ENCODE assay signal across 20 cellular contexts in the genomic region with DNA sequence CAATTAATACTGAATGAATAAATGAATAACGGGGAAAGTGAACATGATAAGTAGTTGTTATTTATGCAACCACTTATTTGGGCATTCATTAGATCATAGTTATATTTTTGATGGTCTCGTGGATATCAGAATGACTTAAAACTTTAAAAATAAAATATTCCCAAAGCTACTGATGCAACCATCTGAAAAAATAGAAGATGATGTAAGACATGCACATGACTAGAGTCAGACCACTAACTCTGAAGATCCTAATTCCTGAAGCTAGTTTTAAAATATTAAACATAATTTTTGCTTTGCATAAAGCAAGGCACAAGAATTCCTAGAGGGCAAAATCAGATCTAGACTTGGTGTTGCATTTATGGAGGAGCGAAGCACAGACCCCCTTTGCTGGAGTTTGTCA.
DNase-seq lines count a peak whose midpoint lies in the region; ATAC-seq and TF ChIP-seq lines count a peak whose summit lies in the region.
"Had no signal": no experiment of that assay in that cellular context is flagged by ENCODE, and none has a peak within 500 bp of the region (broad histone marks: within the 10 kb centered on the region; RNA-seq: fewer than 3 reads in every experiment).

No MANE protein-coding gene starts in this region.

- no peak overlapping the region for H3K4me2 ChIP-seq in IMR-90 (ENCODE audit: low read depth, low read length)
- H3K4me2 ChIP-seq: GM23338, PC-9 had no signal

- H3K79me1 ChIP-seq in IMR-90 (ENCODE audit: low read depth in 1 of 2, low read length in 2 of 2): peaks cover 23 to 39% of the 10 kb centered on the region in 2 experiments

- H3K4ac ChIP-seq in IMR-90 (ENCODE audit: low read depth, low read length): peak overlapping the region; percentile 87

- intact Hi-C loops in IMR-90 (cut with micrococcal nuclease) (loop anchor here (10.0 kb wide), 3 partner anchors 401 to 921 kb away; no protein-coding TSS in a partner anchor), sigmoid colon (cut with DNase I) (loop anchor here (10.0 kb wide), 1 partner anchor 611 kb away; the partner anchor contains the start of gene IRS1)

- peak overlapping the region; percentile 88; the same call in 2 of the 3 replicates for H2BK15ac ChIP-seq in IMR-90 (ENCODE audit: low read depth, low read length)

- peak overlapping the region; percentile 98 for H3K27ac ChIP-seq in ACC112 (ENCODE audit: low read depth, low read length)
- H3K27ac ChIP-seq in IMR-90 (ENCODE audit: insufficient read depth, low read length): peak overlapping the region; percentile 100; the same call in 1 of the 2 replicates
- H3K27ac ChIP-seq in foreskin keratinocyte: peak overlapping the region; percentile 97
- no peak overlapping the region for H3K27ac ChIP-seq in caudate nucleus (ENCODE audit: low read depth, low read length)
- H3K27ac ChIP-seq in CD8-positive, alpha-beta memory T cell (ENCODE audit: low read depth, low read length): no peak overlapping the region
- H3K27ac ChIP-seq in sigmoid colon: no peak overlapping the region
- H3K27ac ChIP-seq: C4-2B, PC-9, RWPE1 had no signal

- H3K4me3 ChIP-seq in ACC112 (ENCODE audit: low read depth, low read length): peak overlapping the region; percentile 77
- no peak overlapping the region for H3K4me3 ChIP-seq in IMR-90 (ENCODE audit: insufficient read depth, low read depth, low read length)
- H3K4me3 ChIP-seq in CD8-positive, alpha-beta memory T cell (ENCODE audit: low read length): no peak overlapping the region
- no peak overlapping the region for H3K4me3 ChIP-seq in sigmoid colon
- H3K4me3 ChIP-seq: GM23338, PC-9 had no signal

- DNase-seq in IMR-90 (peak; percentile 32), dedifferentiated amniotic fluid mesenchymal stem cell (ENCODE audit: extremely low spot score) (peak; percentile 44), foreskin keratinocyte (no peak), caudate nucleus (lab: John Stamatoyannopoulos, UW) (no peak), sigmoid colon (no peak)
- DNase-seq in CD8-positive, alpha-beta memory T cell: no peak
- DNase-seq: AML-193, GF-D8, KG1, NCI-H1417, NCI-H187, NCI-H2107, NCI-H510A treated with DMSO at 0.1 percent for 48 hours, NCI-H774, PC-9 had no signal

- H2BK20ac ChIP-seq in IMR-90 (ENCODE audit: low read depth, low read length): peak overlapping the region; percentile 96

- H3K14ac ChIP-seq in IMR-90 (replicated peaks; ENCODE audit: low read depth, low read length): peak overlapping the region; percentile 91

- peak overlapping the region; percentile 97; the same call in 1 of the 2 replicates for H3K23ac ChIP-seq in IMR-90 (ENCODE audit: low read depth, low read length)

- H3K9me1 ChIP-seq in IMR-90 (ENCODE audit: insufficient read depth, low read length): no peaks in the 10 kb centered on the region

- CTCF ChIA-PET in IMR-90 (lab: Yijun Ruan, JAX): interaction anchor here (0.5 to 2.2 kb wide), 4 partner anchors 33 to 619 kb away, joined by 3 to 4 read pairs (median 3); no protein-coding TSS in a partner anchor
- CTCF ChIA-PET in CD8-positive, alpha-beta memory T cell (lab: Charles Lee): no interaction called here

- no peak for ATAC-seq in IMR-90 (ENCODE audit: low read depth)
- ATAC-seq in foreskin keratinocyte: no peak
- no peak for ATAC-seq in GM19467 (IDR thresholded peaks at IDR 0.05; ENCODE audit: unreplicated experiment)
- ATAC-seq: GM23338 had no signal

- BruUV-seq in IMR-90 (replicated peaks; lab: Mats Ljungman, UMichigan): no TSS peak

- peaks cover 47% of the 10 kb centered on the region for H3K4me1 ChIP-seq in ACC112 (ENCODE audit: control insufficient read depth, insufficient read depth, low read length, unreplicated experiment)
- peaks cover 29% of the 10 kb centered on the region for H3K4me1 ChIP-seq in IMR-90 (ENCODE audit: control insufficient read depth, insufficient read depth, low read length)
- H3K4me1 ChIP-seq in foreskin keratinocyte: peaks cover 22% of the 10 kb centered on the region
- H3K4me1 ChIP-seq in CD8-positive, alpha-beta memory T cell (ENCODE audit: insufficient read depth, low read length): no peaks in the 10 kb centered on the region
- H3K4me1 ChIP-seq in sigmoid colon: peaks cover 0 to 46% (median 42%) of the 10 kb centered on the region in 4 donors

- peak overlapping the region; percentile 92 for H4K91ac ChIP-seq in IMR-90 (ENCODE audit: insufficient read depth, low read depth, low read length)

- no peak overlapping the region for H2AK9ac ChIP-seq in IMR-90 (replicated peaks; ENCODE audit: low read depth, low read length, poor library complexity)

- in situ Hi-C loops in IMR-90 (cut with MboI; ENCODE audit: low sequenced_read_pairs): loop anchor here (10.0 to 25.0 kb wide), 3 partner anchors 296 to 804 kb away; no protein-coding TSS in a partner anchor

- H3K9me3 Mint-ChIP-seq in CD8-positive, alpha-beta memory T cell: peaks cover 4 to 8% (median 5%) of the 10 kb centered on the region in 5 donors

- H3K9me3 ChIP-seq in IMR-90 (ENCODE audit: control insufficient read depth, insufficient read depth, low read length): peaks cover 13% of the 10 kb centered on the region; the same call in 1 of the 2 replicates
- H3K9me3 ChIP-seq in CD8-positive, alpha-beta memory T cell (ENCODE audit: low read length): no peaks in the 10 kb centered on the region
- peaks cover 0 to under 1% (median 0%) of the 10 kb centered on the region in 4 donors for H3K9me3 ChIP-seq in sigmoid colon

- no peaks in the 10 kb centered on the region for H4K20me1 ChIP-seq in IMR-90 (ENCODE audit: insufficient read depth, low read length)

- TF ChIP-seq CTCF in IMR-90 (conservative IDR thresholded peaks at IDR 0.05; ENCODE audit: low read depth, low read length) (no peak), foreskin keratinocyte (conservative IDR thresholded peaks at IDR 0.05) (no peak), sigmoid colon (IDR thresholded peaks at IDR 0.05) (no peak)

- TF ChIP-seq EP300 in sigmoid colon (IDR thresholded peaks at IDR 0.05): no peak

- H3K9ac ChIP-seq in IMR-90 (ENCODE audit: low read depth, low read length): 0 out of 2 replicates have a peak overlapping the region, but pooled peaks have one; percentile 33

- H4K8ac ChIP-seq in IMR-90 (ENCODE audit: low read depth in 2 of 2, low read length in 2 of 2): peak overlapping the region; percentile 92 to 94

- H2BK5ac ChIP-seq in IMR-90 (ENCODE audit: low read depth, low read length, poor library complexity, severe bottlenecking): peak overlapping the region; percentile 100

- H3K27ac Mint-ChIP-seq in CD8-positive, alpha-beta memory T cell: no peak overlapping the region
- H3K27ac Mint-ChIP-seq: GM23338 had no signal

- H3K36me3 ChIP-seq in ACC112 (ENCODE audit: insufficient read depth, low read length) (peaks cover 17% of the 10 kb centered on the region), IMR-90 (ENCODE audit: control insufficient read depth, insufficient read depth, low read length) (no peaks in the 10 kb centered on the region; the same call in 1 of the 2 replicates), sigmoid colon (no peaks in the 10 kb centered on the region)
- no peaks in the 10 kb centered on the region for H3K36me3 ChIP-seq in CD8-positive, alpha-beta memory T cell (ENCODE audit: insufficient read depth, low read length)

- H2AFZ ChIP-seq in ACC112 (ENCODE audit: low read length, unreplicated experiment): no peak overlapping the region
- H2AFZ ChIP-seq in IMR-90 (replicated peaks; ENCODE audit: low read length, poor library complexity): no peak overlapping the region
- H2AFZ ChIP-seq: GM23338, PC-9 had no signal

- peak overlapping the region; percentile 99 for H2BK120ac ChIP-seq in IMR-90 (ENCODE audit: low read depth, low read length)

- H3K27me3 ChIP-seq in ACC112 (ENCODE audit: insufficient read depth, low read length) (no peaks in the 10 kb centered on the region), IMR-90 (ENCODE audit: control insufficient read depth, insufficient read depth, low read length) (no peaks in the 10 kb centered on the region), foreskin keratinocyte (no peaks in the 10 kb centered on the region), sigmoid colon (no peaks in the 10 kb centered on the region)
- no peaks in the 10 kb centered on the region for H3K27me3 ChIP-seq in CD8-positive, alpha-beta memory T cell (ENCODE audit: insufficient read depth, low read length, poor library complexity, severe bottlenecking)

- TF ChIP-seq POLR2A in IMR-90 (IDR thresholded peaks at IDR 0.05; ENCODE audit: low read depth, low read length): no peak
- TF ChIP-seq POLR2A in sigmoid colon (IDR thresholded peaks at IDR 0.05): no peak

- H3K27me3 Mint-ChIP-seq in CD8-positive, alpha-beta memory T cell: peaks cover 2 to 8% of the 10 kb centered on the region in 2 donors

- H4K5ac ChIP-seq in IMR-90 (ENCODE audit: low read depth, low read length): peak overlapping the region; percentile 97

- peak overlapping the region; percentile 54 for H3K56ac ChIP-seq in IMR-90 (ENCODE audit: extremely low read depth, insufficient read depth, low read length)

- H3K79me2 ChIP-seq in ACC112 (ENCODE audit: control insufficient read depth, insufficient read depth, low read length, unreplicated experiment): peaks cover 3% of the 10 kb centered on the region

- no peak overlapping the region for H3K4me3 Mint-ChIP-seq in CD8-positive, alpha-beta memory T cell
- H3K4me3 Mint-ChIP-seq: GM23338 had no signal

- H3K36me3 Mint-ChIP-seq in CD8-positive, alpha-beta memory T cell: no peaks in the 10 kb centered on the region

- no peaks in the 10 kb centered on the region for H3K4me1 Mint-ChIP-seq in CD8-positive, alpha-beta memory T cell

- dilution Hi-C loops in IMR-90 (cut with HindIII; ENCODE audit: low sequenced_read_pairs, unreplicated experiment): no loop called here

- no CpG with 5 or more reads among the region's 3 CpGs for WGBS in IMR-90 (ENCODE audit: extremely low coverage in 2 of 2, insufficient read length in 1 of 2), 2 experiments
- WGBS in sigmoid colon, 2 donors: 88 to 92% methylated on average over 3 of the region's 3 CpGs

- H3K18ac ChIP-seq in IMR-90 (ENCODE audit: low read depth, low read length): peak overlapping the region; percentile 100

- POLR2A ChIA-PET in IMR-90 (lab: Charles Lee; ENCODE audit: unreplicated experiment): interaction anchor here (0.7 kb wide), 1 partner anchor 597 kb away, joined by 5 read pairs; no protein-coding TSS in a partner anchor
- POLR2A ChIA-PET in CD8-positive, alpha-beta memory T cell (lab: Charles Lee): no interaction called here

- TF ChIP-seq RAD21 in IMR-90 (IDR thresholded peaks at IDR 0.05; ENCODE audit: low read length): no peak

- peak overlapping the region; percentile 85 for H2AK5ac ChIP-seq in IMR-90 (ENCODE audit: low read depth, low read length)

TF ChIP-seq in IMR-90, 13 proteins besides CTCF, POLR2A, EP300 and RAD21:
- TF ChIP-seq, protein P1, sequence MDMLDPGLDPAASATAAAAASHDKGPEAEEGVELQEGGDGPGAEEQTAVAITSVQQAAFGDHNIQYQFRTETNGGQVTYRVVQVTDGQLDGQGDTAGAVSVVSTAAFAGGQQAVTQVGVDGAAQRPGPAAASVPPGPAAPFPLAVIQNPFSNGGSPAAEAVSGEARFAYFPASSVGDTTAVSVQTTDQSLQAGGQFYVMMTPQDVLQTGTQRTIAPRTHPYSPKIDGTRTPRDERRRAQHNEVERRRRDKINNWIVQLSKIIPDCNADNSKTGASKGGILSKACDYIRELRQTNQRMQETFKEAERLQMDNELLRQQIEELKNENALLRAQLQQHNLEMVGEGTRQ (IDR thresholded peaks at IDR 0.05; ENCODE audit: low read depth, low read length): no peak
- peak; percentile 57; the same call in 1 of the 2 replicates for TF ChIP-seq CEBPB (IDR thresholded peaks at IDR 0.05; ENCODE audit: low read depth, low read length)
TF ChIP-seq in IMR-90: peak in this region for 1.

Comparison
In these comparisons a context has a peak if more than half of its experiments do, and no peak if none do; other contexts are left out.
1. H3K27ac ChIP-seq: peak in ACC112 (single experiment), IMR-90 (single experiment) and foreskin keratinocyte (single experiment); none in caudate nucleus (single experiment), CD8-positive, alpha-beta memory T cell (single experiment) and sigmoid colon (0 of 4).
2. DNase-seq: peak in IMR-90 (single experiment) and dedifferentiated amniotic fluid mesenchymal stem cell (single experiment); none in foreskin keratinocyte (0 of 2), caudate nucleus (0 of 61), CD8-positive, alpha-beta memory T cell (0 of 5) and sigmoid colon (single experiment).